26 cellular contexts compared by ENCODE assay signal in genomic region chr20:37721751-37722150, GRCh38. TPM values are rescaled to one million over a fixed set of nuclear protein-coding genes. Genes with fewer than 3 reads are reported as not detected.
DNase-seq lines count a peak whose midpoint lies in the region; ATAC-seq, FAIRE-seq and TF ChIP-seq lines count a peak whose summit lies in the region.
"Had no signal": no experiment of that assay in that cellular context is flagged by ENCODE, and none has a peak within 500 bp of the region (broad histone marks: within the 10 kb centered on the region; RNA-seq: fewer than 3 reads in every experiment).

No MANE protein-coding gene starts in this region.

- TF ChIP-seq RAD21 in K562 (CRISPR knock-in tag; conservative IDR thresholded peaks at IDR 0.05 in 1 of 2, IDR thresholded peaks at IDR 0.05 in 1 of 2): no peak

- H3K4me3 ChIP-seq in HEK293 (ENCODE audit: low read depth, low read length) (no peak overlapping the region), K562 (no peak overlapping the region)
- H3K4me3 ChIP-seq: BLaER1, GM12878 had no signal

- H4K20me1 ChIP-seq in K562 (replicated peaks; ENCODE audit: control insufficient read depth, insufficient read depth, low read length): no peaks in the 10 kb centered on the region

- no TSS peak for BruUV-seq in K562 (replicated peaks; lab: Mats Ljungman, UMichigan)

- no peaks in the 10 kb centered on the region; the same call in 2 of the 3 replicates for H3K79me2 ChIP-seq in K562 (ENCODE audit: control insufficient read depth, insufficient read depth, low read length)

- POLR2A ChIA-PET in HEK293 (lab: Yijun Ruan, JAX): no interaction called here
- POLR2A ChIA-PET in K562 (lab: Yijun Ruan, JAX): no interaction called here

- CTCF ChIA-PET in HEK293 (lab: Yijun Ruan, JAX): interaction anchor here (0.6 to 0.8 kb wide), 3 partner anchors 116 to 500 kb away, joined by 3 to 4 read pairs (median 3); no protein-coding TSS in a partner anchor
- CTCF ChIA-PET in K562 (lab: Yijun Ruan, JAX; ENCODE audit: low intra/inter-chr PET ratio): no interaction called here

- no peak overlapping the region for H3K27ac ChIP-seq in HEK293 (ENCODE audit: extremely low read depth, low read depth, low read length)
- H3K27ac ChIP-seq in K562 (ENCODE audit: extremely low read depth, low read depth, low read length): no peak overlapping the region
- H3K27ac ChIP-seq: BLaER1 had no signal

- in situ Hi-C loops in K562 (cut with MboI): no loop called here

- DNase-seq in HTR-8/SVneo (ENCODE audit: insufficient read length, low spot score): no peak
- no peak for DNase-seq in K562 (ENCODE audit: extremely low read depth in 1 of 4, low spot score in 3 of 4)
- no peak for DNase-seq in epidermal melanocyte (ENCODE audit: insufficient read length, low spot score)
- DNase-seq in left lobe of liver (ENCODE audit: low spot score): no peak
- DNase-seq: 8988T; ACHN; BE2C; C1 segment of cervical spinal cord; CD4-positive, alpha-beta memory T cell; CD4-positive, CD25-positive, alpha-beta regulatory T cell; CD8-positive, alpha-beta memory T cell; COR-L47; DMS 273 treated with DMSO at 0.1 percent for 48 hours; DMS153; DMS53; DMS79; DND-41; EL; GDM1 had no signal

- intact Hi-C loops in K562 (cut with micrococcal nuclease): no loop called here

- H3K4me1 ChIP-seq in HEK293 (ENCODE audit: control insufficient read depth, insufficient read depth, low read length): 0 out of 2 replicates have a peak, but pooled peaks cover 4% of the 10 kb centered on the region
- H3K4me1 ChIP-seq in K562 (replicated peaks in 1 of 2; ENCODE audit: control insufficient read depth in 2 of 2, insufficient read depth in 2 of 2, low read length in 2 of 2): no peaks in the 10 kb centered on the region
- H3K4me1 ChIP-seq: BE2C, BLaER1 had no signal

- no peaks in the 10 kb centered on the region for H3K9me3 ChIP-seq in HEK293 (ENCODE audit: control insufficient read depth, insufficient read depth, low read depth, low read length)
- no peaks in the 10 kb centered on the region for H3K9me3 ChIP-seq in K562 (replicated peaks; ENCODE audit: control insufficient read depth, insufficient read depth, low read depth, low read length)

- no peak for TF ChIP-seq POLR2A in K562 (conservative IDR thresholded peaks at IDR 0.05)

- no peak overlapping the region for H3K4me2 ChIP-seq in K562 (ENCODE audit: insufficient read depth, low read length)
- H3K4me2 ChIP-seq: BLaER1 had no signal

- 56% methylated on average over 1 of the region's 1 CpG for WGBS in K562 (ENCODE audit: insufficient coverage, low coverage, missing lambda C conversion rate)

- ATAC-seq in K562 (no peak), GM18502 (IDR thresholded peaks at IDR 0.05; ENCODE audit: poor library complexity, unreplicated experiment) (no peak), left lobe of liver (no peak)
- ATAC-seq: GM12878 had no signal

- no peak overlapping the region for H2AFZ ChIP-seq in K562 (ENCODE audit: low read depth, low read length)

- no peaks in the 10 kb centered on the region for H3K27me3 ChIP-seq in K562 (ENCODE audit: control insufficient read depth in 2 of 2, insufficient read depth in 2 of 2, low read length in 2 of 2)
- H3K27me3 ChIP-seq: BE2C, BLaER1 had no signal

- no peaks in the 10 kb centered on the region for H3K9me1 ChIP-seq in K562 (ENCODE audit: control insufficient read depth, insufficient read depth, low read length)

- H3K9ac ChIP-seq in K562 (ENCODE audit: insufficient read depth in 1 of 2, low read depth in 2 of 2, low read length in 2 of 2): no peak overlapping the region
- H3K9ac ChIP-seq: BLaER1 had no signal

- no peak for TF ChIP-seq EP300 in K562 (IDR thresholded peaks at IDR 0.05; ENCODE audit: low read length)

- H3K36me3 ChIP-seq in HEK293 (ENCODE audit: control insufficient read depth in 2 of 2, insufficient read depth in 1 of 2, low read length in 2 of 2) (no peaks in the 10 kb centered on the region), K562 (ENCODE audit: control insufficient read depth, insufficient read depth, low read length) (no peaks in the 10 kb centered on the region)
- H3K36me3 ChIP-seq: BE2C had no signal

- TF ChIP-seq CTCF in HEK293 (tag by site-specific recombination; IDR thresholded peaks at IDR 0.05) (no peak), K562 (IDR thresholded peaks at IDR 0.05 in 2 of 3, conservative IDR thresholded peaks at IDR 0.05 in 1 of 3; ENCODE audit: insufficient read depth in 2 of 3, low read depth in 1 of 3, low read length in 3 of 3) (no peak)

- peak; percentile 9 for FAIRE-seq in HTR-8/SVneo (lab: Jason Lieb, UNC)
- FAIRE-seq in K562 (lab: Jason Lieb, UNC): no peak
- FAIRE-seq: A204.1, GM12878, GM12892, GM19239 had no signal

TF ChIP-seq in HEK293, 187 proteins besides CTCF, POLR2A, EP300 and RAD21:
- TF ChIP-seq ZNF184 (tag by site-specific recombination; IDR thresholded peaks at IDR 0.05) (peak; percentile 100), ZNF24 (tag by site-specific recombination; IDR thresholded peaks at IDR 0.05) (no peak)
TF ChIP-seq in HEK293: peak in this region for 1.

TF ChIP-seq in K562, 482 proteins besides CTCF, POLR2A, EP300 and RAD21:
- TF ChIP-seq RBM25 (IDR thresholded peaks at IDR 0.05; ENCODE audit: low read depth, low read length, severe bottlenecking) (peak; percentile 72), ZNF184 (CRISPR knock-in tag; IDR thresholded peaks at IDR 0.05) (peak; percentile 73; the same call in 1 of the 2 replicates), CHCHD3 (CRISPR knock-in tag; IDR thresholded peaks at IDR 0.05) (no peak)

RNA-seq across cellular contexts. Expression of gene CTNNBL1, which starts 27.9 kb away (rescaled TPM):
- total RNA-seq in K562 (2011; cell fraction: chromatin; rRNA removed; ENCODE audit: low replicate concordance): 16.7 and 18.9 TPM in 2 replicates
- 11.3 and 14.2 TPM in 2 replicates for total RNA-seq in K562 (2011; cell fraction: nucleolus; rRNA removed)
- total RNA-seq in K562 (2011; cell fraction: nucleoplasm; rRNA removed): 13.0 and 15.7 TPM in 2 replicates
- total RNA-seq in K562 (2014; rRNA removed) (32.4 and 35.4 TPM in 2 replicates), K562 (2014; rRNA removed; fragmentation: Illumina TruSeq; extraction: Trizol) (39.5 TPM in 2 replicates), K562 (2015; rRNA removed; fragmentation: Illumina TruSeq; extraction: Trizol) (39.9 and 47.1 TPM in 2 replicates), K562 (2021) (48.6 and 55.1 TPM in 2 replicates), left lobe of liver (41.4 TPM)
- polyA plus RNA-seq in K562 (2011; rRNA removed) (27.6 and 33.9 TPM in 2 replicates), K562 (2014; fragmentation: Illumina TruSeq; extraction: Trizol) (44.2 and 51.7 TPM in 2 replicates), K562 (2014; fragmentation: Nextera tagmentation; extraction: Ambion mirVana) (10 to 100 TPM; 43.6 to 85.6 TPM), K562 (2014; rRNA removed) (48.0 and 52.1 TPM in 2 replicates)
- polyA plus RNA-seq in K562 (2011; cell fraction: cytosol; rRNA removed): 21.9 and 24.6 TPM in 2 replicates
- 16.0 and 18.0 TPM in 2 replicates for polyA plus RNA-seq in K562 (2011; cell fraction: nucleus; rRNA removed)
- polyA plus RNA-seq in K562 (2012): 44.1 and 57.9 TPM in 2 replicates
- 36.7 and 41.5 TPM in 2 replicates for polyA minus RNA-seq in K562 (2011; rRNA and poly(A)+ RNA removed)
- polyA minus RNA-seq in K562 (2011; cell fraction: cytosol; rRNA and poly(A)+ RNA removed): 21.9 and 23.6 TPM in 2 replicates
- 12.4 and 19.3 TPM in 2 replicates for polyA minus RNA-seq in K562 (2011; cell fraction: nucleus; rRNA and poly(A)+ RNA removed)

Comparison
In these comparisons a context has a peak if more than half of its experiments do, and no peak if none do; other contexts are left out.
1. Of the 44 proteins assayed by ChIP-seq in both K562 and HEK293: peak only in K562: none; only in HEK293: none; in both: ZNF184; in neither: 43.